ENCODE assay signal across 22 cellular contexts in genomic region chr12:120690083-120690450, GRCh38. TPM values are rescaled to one million over a fixed set of nuclear protein-coding genes. Genes with fewer than 3 reads are reported as not detected.
DNase-seq lines count a peak whose midpoint lies in the region; ATAC-seq and TF ChIP-seq lines count a peak whose summit lies in the region.
"Had no signal": no experiment of that assay in that cellular context is flagged by ENCODE, and none has a peak within 500 bp of the region (broad histone marks: within the 10 kb centered on the region; RNA-seq: fewer than 3 reads in every experiment).

No MANE protein-coding gene starts in this region.

- H3F3A ChIP-seq in PC-3 (ENCODE audit: low read length, unreplicated experiment), result no peaks in the 10 kb centered on the region

- in situ Hi-C loops in transverse colon (cut with MboI; ENCODE audit: low pct_ligation_motif_present in 1 of 4, low pct_unique_long_range_greater_than_20kb in 1 of 4, low sequenced_read_pairs in 3 of 4), result no loop called here

- CTCF ChIA-PET in PC-3 (lab: Charles Lee), result no interaction called here

- intact Hi-C loops in left ventricle myocardium superior (cut with micrococcal nuclease) (no loop called here), PC-3 (cut with micrococcal nuclease) (no loop called here), transverse colon (cut with DNase I; ENCODE audit: low total_unique reads) (no loop called here)

- H3K4me3 ChIP-seq in right atrium auricular region (no peak overlapping the region), PC-3 (ENCODE audit: low read length) (no peak overlapping the region), iPS-20b (ENCODE audit: low read length) (peak overlapping the region; percentile 88), transverse colon (peak overlapping the region in 1 of 4 donors; percentile 83)
- H3K4me3 ChIP-seq: body of pancreas had no signal

- H3K9me3 ChIP-seq in right atrium auricular region, result no peaks in the 10 kb centered on the region
- H3K9me3 ChIP-seq in PC-3 (ENCODE audit: low read length), result no peaks in the 10 kb centered on the region
- H3K9me3 ChIP-seq in iPS-20b (ENCODE audit: insufficient read depth, low read depth, low read length), result no peaks in the 10 kb centered on the region
- no peaks in the 10 kb centered on the region for H3K9me3 ChIP-seq in transverse colon
- H3K9me3 ChIP-seq: body of pancreas, neutrophil had no signal

- H3K4me1 ChIP-seq in right atrium auricular region (peaks cover 0 to 64% of the 10 kb centered on the region in 2 donors), PC-3 (ENCODE audit: insufficient read depth, low read length) (peaks cover 40% of the 10 kb centered on the region), iPS-20b (ENCODE audit: insufficient read depth, low read length) (peaks cover 57% of the 10 kb centered on the region), transverse colon (peaks cover 40 to 66% (median 52%) of the 10 kb centered on the region in 4 donors)

- no peak for TF ChIP-seq POLR2A in transverse colon (IDR thresholded peaks at IDR 0.05)

- TF ChIP-seq EP300 in transverse colon (IDR thresholded peaks at IDR 0.05; ENCODE audit: low read depth), result no peak

- H3K79me2 ChIP-seq in PC-3 (ENCODE audit: low read length), result peaks cover 74% of the 10 kb centered on the region

- POLR2A ChIA-PET in PC-3 (lab: Charles Lee; ENCODE audit: unreplicated experiment), result no interaction called here

- ATAC-seq in left ventricle myocardium superior, result no peak
- no peak for ATAC-seq in PC-3
- no peak for ATAC-seq in GM18873 (IDR thresholded peaks at IDR 0.05; ENCODE audit: low FRiP score, unreplicated experiment)
- ATAC-seq: activated CD8-positive, alpha-beta T cell treated with anti-CD3 and anti-CD28 coated beads, Interleukin-2, amount 10 ng/mL, durations not matched to agents 7 days and 5 days; activated T-cell treated with anti-CD3 and anti-CD28 coated beads, Interleukin-2, amount 50 U/mL, for 4 hours; body of pancreas; T-helper 17 cell had no signal

- H3K4me2 ChIP-seq in PC-3 (ENCODE audit: low read length), result peak overlapping the region; percentile 98

- DNase-seq in right atrium auricular region (ENCODE audit: low spot score) (no peak), left ventricle myocardium superior (no peak), PC-3 (no peak), transverse colon (no peak), NCI-H1436 treated with DMSO at 0.1 percent for 48 hours (lab: John Stamatoyannopoulos, UW) (no peak)
- DNase-seq in activated CD4-positive, alpha-beta T cell treated with anti-CD3 and anti-CD28 coated beads for 48 hours, result no peak
- DNase-seq: activated CD8-positive, alpha-beta T cell treated with anti-CD3 and anti-CD28 coated beads, Interleukin-2, amount 10 ng/mL, durations not matched to agents 7 days and 5 days; activated naive CD8-positive, alpha-beta T cell treated with anti-CD3 and anti-CD28 coated beads for 36 hours; activated T-cell treated with anti-CD3 and anti-CD28 coated beads, Interleukin-2, amount 50 U/mL, for 4 hours; CD4-positive, alpha-beta memory T cell; DMS79; NCI-H1092 treated with DMSO at 0.1 percent for 48 hours; NCI-H510A treated with DMSO at 0.1 percent for 48 hours; SHP77 treated with DMSO at 0.1 percent for 48 hours; T-helper 17 cell had no signal

- H3K9me2 ChIP-seq in PC-3 (replicated peaks; ENCODE audit: low read length), result no peaks in the 10 kb centered on the region

- no peak overlapping the region for H2AFZ ChIP-seq in PC-3 (ENCODE audit: low read length)

- 73 to 75% methylated on average over 1 to 2 of the region's 2 CpGs for WGBS in transverse colon (ENCODE audit: low coverage in 1 of 2), 2 donors

- no peak for TF ChIP-seq CTCF in right atrium auricular region (IDR thresholded peaks at IDR 0.05)
- TF ChIP-seq CTCF in PC-3 (conservative IDR thresholded peaks at IDR 0.05; ENCODE audit: low read depth, low read length), result no peak
- TF ChIP-seq CTCF in transverse colon (IDR thresholded peaks at IDR 0.05), result no peak

- H3K36me3 ChIP-seq in right atrium auricular region, result peaks cover 12% of the 10 kb centered on the region
- peaks cover 20% of the 10 kb centered on the region for H3K36me3 ChIP-seq in PC-3 (ENCODE audit: low read depth, low read length)
- H3K36me3 ChIP-seq in iPS-20b (ENCODE audit: insufficient read depth, low read depth, low read length), result peaks cover 14% of the 10 kb centered on the region
- peaks cover 0 to 12% (median 3%) of the 10 kb centered on the region in 4 donors for H3K36me3 ChIP-seq in transverse colon
- H3K36me3 ChIP-seq: neutrophil had no signal

- H3K9ac ChIP-seq in PC-3 (ENCODE audit: low read length) (no peak overlapping the region), iPS-20b (ENCODE audit: low read depth, low read length) (no peak overlapping the region)

- peaks cover 49% of the 10 kb centered on the region for H4K20me1 ChIP-seq in PC-3 (ENCODE audit: low read length)

- H3K27ac ChIP-seq in right atrium auricular region (peak overlapping the region; percentile 89 to 90), PC-3 (ENCODE audit: low read length) (no peak overlapping the region), iPS-20b (ENCODE audit: low read length) (no peak overlapping the region), transverse colon (peak overlapping the region; percentile 94 to 98 (median 96))

- BruUV-seq in PC-3 (replicated peaks; lab: Mats Ljungman, UMichigan), result no TSS peak

- no peaks in the 10 kb centered on the region for H3K27me3 ChIP-seq in right atrium auricular region
- H3K27me3 ChIP-seq in PC-3 (ENCODE audit: low read length), result no peaks in the 10 kb centered on the region
- H3K27me3 ChIP-seq in iPS-20b (ENCODE audit: insufficient read depth, low read length), result no peaks in the 10 kb centered on the region
- H3K27me3 ChIP-seq in transverse colon, result no peaks in the 10 kb centered on the region
- H3K27me3 ChIP-seq: body of pancreas, neutrophil had no signal

RNA-seq across cellular contexts. Expression of gene MLEC, which starts 3.1 kb away (rescaled TPM):
- total RNA-seq in right atrium auricular region (100 to 1,000 TPM in 1 of 2 donors, 10 to 100 TPM in 1; 89.7 to 179 TPM), left ventricle myocardium superior (130 TPM), PC-3 (2014; rRNA removed) (158 and 166 TPM in 2 replicates), transverse colon (100 to 1,000 TPM in 3 of 4 donors, 10 to 100 TPM in 1; 75.6 to 153 (median 130) TPM)

RNA-seq across cellular contexts. Expression of gene UNC119B, which starts 20.2 kb away (rescaled TPM):
- total RNA-seq in right atrium auricular region (10 to 100 TPM in 1 of 2 donors, 1 to 10 TPM in 1; 8.9 to 13.1 TPM), left ventricle myocardium superior (13.2 TPM), PC-3 (2014; rRNA removed) (15.9 and 23.8 TPM in 2 replicates), transverse colon (10 to 100 TPM in 3 of 4 donors, 1 to 10 TPM in 1; 9.8 to 25.4 (median 21.5) TPM)

RNA-seq across cellular contexts. Expression of gene ACADS, which starts 35.6 kb away (rescaled TPM):
- total RNA-seq in right atrium auricular region (10 to 100 TPM; 58.6 to 92.6 TPM), left ventricle myocardium superior (108 TPM), PC-3 (2014; rRNA removed) (14.5 and 19.6 TPM in 2 replicates), transverse colon (100 to 1,000 TPM; 224 to 338 (median 297) TPM)

RNA-seq across cellular contexts. Expression of gene CABP1, which starts 49.6 kb away (rescaled TPM):
- total RNA-seq in right atrium auricular region (1 to 10 TPM in 1 of 2 donors, under 1 TPM in 1; 0.71 to 2.0 TPM), left ventricle myocardium superior (8.0 TPM), PC-3 (2014; rRNA removed) (not detected in 2 replicates), transverse colon (1 to 10 TPM in 2 of 4 donors, under 1 TPM in 1, not detected in 1; 0.60 to 7.5 (median 4.4) TPM)
- total RNA-seq: CD4-positive, alpha-beta memory T cell; fibroblast of villous mesenchyme; mononuclear cell; renal cortical epithelial cell; T-helper 17 cell had no signal

Comparison
In these comparisons a context has a peak if more than half of its experiments do, and no peak if none do; other contexts are left out.
1. H3K27ac ChIP-seq: peak in right atrium auricular region (2 of 2) and transverse colon (4 of 4); none in PC-3 (single experiment) and iPS-20b (single experiment).